Comparison of ENCODE assay signal across 28 cellular contexts in the genomic region with DNA sequence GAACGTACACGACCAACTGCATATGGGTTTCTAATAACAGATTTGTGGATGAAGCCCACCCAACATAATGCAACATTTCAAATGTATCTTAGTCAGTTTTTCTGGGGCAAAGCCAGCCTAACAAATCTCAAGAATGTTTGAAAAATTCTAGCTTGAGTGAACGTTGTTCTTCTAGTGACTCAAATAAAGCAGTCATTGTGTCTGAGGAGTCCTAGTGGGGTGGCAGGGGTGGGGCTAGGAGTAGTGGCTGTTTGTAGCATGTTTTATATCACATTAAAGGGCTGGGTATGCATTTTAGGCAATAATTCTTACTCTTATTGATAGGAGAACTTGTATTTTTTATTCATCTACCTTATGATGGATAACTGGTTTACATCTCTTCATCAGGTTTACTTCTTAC. TPM values are rescaled to one million over a fixed set of nuclear protein-coding genes. Genes with fewer than 3 reads are reported as not detected.
DNase-seq lines count a peak whose midpoint lies in the region; ATAC-seq and TF ChIP-seq lines count a peak whose summit lies in the region.
"Had no signal": no experiment of that assay in that cellular context is flagged by ENCODE, and none has a peak within 500 bp of the region (broad histone marks: within the 10 kb centered on the region; RNA-seq: fewer than 3 reads in every experiment).

No MANE protein-coding gene starts in this region.

- H3K36me3 ChIP-seq in mammary epithelial cell (ENCODE audit: insufficient read depth, low read length) = peaks cover 12% of the 10 kb centered on the region
- no peaks in the 10 kb centered on the region for H3K36me3 ChIP-seq in left lung
- no peaks in the 10 kb centered on the region for H3K36me3 ChIP-seq in testis (ENCODE audit: low read depth, missing control alignments)
- no peaks in the 10 kb centered on the region; the same call in 1 of the 2 replicates for H3K36me3 ChIP-seq in H7 (replicated peaks; ENCODE audit: control insufficient read depth, insufficient read depth, low read length)
- H3K36me3 ChIP-seq: gastroesophageal sphincter, sigmoid colon, upper lobe of right lung had no signal

- no peak for TF ChIP-seq POLR2A in testis (IDR thresholded peaks at IDR 0.05)

- no peak for TF ChIP-seq CTCF in HL-60 (IDR thresholded peaks at IDR 0.05; ENCODE audit: insufficient read depth, low read length)
- no peak for TF ChIP-seq CTCF in mammary epithelial cell (conservative IDR thresholded peaks at IDR 0.05 in 1 of 2, IDR thresholded peaks at IDR 0.05 in 1 of 2; ENCODE audit: extremely low read depth in 1 of 2, insufficient read depth in 1 of 2, low read depth in 1 of 2, low read length in 2 of 2)
- no peak for TF ChIP-seq CTCF in left lung (IDR thresholded peaks at IDR 0.05)
- TF ChIP-seq CTCF in testis (IDR thresholded peaks at IDR 0.05) = no peak

- no peak for ATAC-seq in left lung
- no peak for ATAC-seq in HG03108 (IDR thresholded peaks at IDR 0.05; ENCODE audit: unreplicated experiment)
- ATAC-seq: activated CD4-positive, CD25-positive, alpha-beta regulatory T cell treated with anti-CD3 and anti-CD28 coated beads, Interleukin-2, amount 50 U/mL, for 24 hours; body of pancreas; left lobe of liver; T-cell had no signal

- H3K9me3 ChIP-seq in mammary epithelial cell (replicated peaks; ENCODE audit: insufficient read depth, low read length) = no peaks in the 10 kb centered on the region
- no peaks in the 10 kb centered on the region for H3K9me3 ChIP-seq in left lung
- H3K9me3 ChIP-seq in testis = no peaks in the 10 kb centered on the region
- H3K9me3 ChIP-seq: body of pancreas, gastroesophageal sphincter, sigmoid colon, upper lobe of right lung had no signal

- H3K27me3 ChIP-seq in HL-60 (ENCODE audit: insufficient read depth, poor library complexity, severe bottlenecking) (no peaks in the 10 kb centered on the region), mammary epithelial cell (ENCODE audit: insufficient read depth, low read length) (no peaks in the 10 kb centered on the region), left lung (no peaks in the 10 kb centered on the region), testis (no peaks in the 10 kb centered on the region), H7 (ENCODE audit: control insufficient read depth, insufficient read depth, low read length) (peaks cover 12% of the 10 kb centered on the region)
- H3K27me3 ChIP-seq: body of pancreas, gastroesophageal sphincter, sigmoid colon, upper lobe of right lung had no signal

- dilution Hi-C loops in mammary epithelial cell (cut with HindIII; ENCODE audit: low sequenced_read_pairs) = no loop called here

- H3K4me3 ChIP-seq in HL-60 (replicated peaks; ENCODE audit: insufficient read depth, low read length) (no peak overlapping the region), mammary epithelial cell (replicated peaks in 1 of 3; ENCODE audit: insufficient read depth in 1 of 3, low read depth in 2 of 3, low read length in 3 of 3) (no peak overlapping the region), left lung (no peak overlapping the region), testis (no peak overlapping the region), H7 (ENCODE audit: insufficient read depth, low read depth, low read length) (no peak overlapping the region)
- H3K4me3 ChIP-seq: body of pancreas, gastroesophageal sphincter, sigmoid colon, upper lobe of right lung had no signal

- H3K4me2 ChIP-seq in mammary epithelial cell (ENCODE audit: insufficient read depth, low read depth, low read length) = peak overlapping the region; percentile 20

- peaks cover 31% of the 10 kb centered on the region for H3K4me1 ChIP-seq in mammary epithelial cell (ENCODE audit: insufficient read depth, low read length)
- peaks cover 11 to 85% of the 10 kb centered on the region in 2 donors for H3K4me1 ChIP-seq in left lung
- H3K4me1 ChIP-seq in testis = peaks cover 3% of the 10 kb centered on the region

- DNase-seq in HL-60 (ENCODE audit: low read depth in 1 of 2, low spot score in 1 of 2) (no peak), mammary epithelial cell (no peak), left lung (no peak), testis (peak; percentile 68), SIG-M5 (lab: John Stamatoyannopoulos, UW) (no peak), midbrain (lab: John Stamatoyannopoulos, UW) (no peak), H7 (no peak)
- DNase-seq: activated CD4-positive, alpha-beta T cell treated with anti-CD3 and anti-CD28 coated beads, Interleukin-2, amount 50 U/mL, for 4 hours; activated T-cell treated with anti-CD3 and anti-CD28 coated beads, Interleukin-2, amount 50 U/mL, for 48 hours; body of pancreas; cerebellar nuclear complex; DMS79 treated with DMSO at 0.1 percent for 48 hours; GDM1; immature natural killer cell; mesendoderm; NCI-H146; NCI-H2107; NCI-H446 treated with DMSO at 0.1 percent for 48 hours; NCI-H82; sigmoid colon; stimulated activated CD4-positive, alpha-beta T cell treated with anti-CD3 and anti-CD28 coated beads, Interleukin-4, amount 100 ng/mL, for 24 hours; T-cell; upper lobe of right lung had no signal

- CTCF ChIA-PET in mammary epithelial cell (lab: Charles Lee; ENCODE audit: low non-redundant PET) = no interaction called here

- no peak overlapping the region for H3K9ac ChIP-seq in mammary epithelial cell (ENCODE audit: insufficient read depth, low read length)

- intact Hi-C loops in mammary epithelial cell (cut with micrococcal nuclease) (no loop called here), left lung (cut with DNase I) (no loop called here), testis (cut with DNase I; ENCODE audit: low total_unique reads) (no loop called here)

- WGBS in mammary epithelial cell (ENCODE audit: low coverage, missing lambda C conversion rate) = 69% methylated on average over 3 of the region's 3 CpGs
- 73 to 79% methylated on average over 3 of the region's 3 CpGs for WGBS in testis, 2 donors

- peaks cover 96% of the 10 kb centered on the region for H3K79me2 ChIP-seq in mammary epithelial cell (ENCODE audit: insufficient read depth, low read length)

- in situ Hi-C loops in mammary epithelial cell (cut with MboI; ENCODE audit: low sequenced_read_pairs in 2 of 2) = loop anchor here in 1 of 2 donors (10.0 kb wide), 1 partner anchor 126 kb away; no protein-coding TSS in a partner anchor

- H4K20me1 ChIP-seq in mammary epithelial cell (ENCODE audit: insufficient read depth, low read length) = no peaks in the 10 kb centered on the region

- no peak overlapping the region for H2AFZ ChIP-seq in mammary epithelial cell (ENCODE audit: low read depth, low read length)

- no TSS peak for BruUV-seq in mammary epithelial cell (replicated peaks; lab: Mats Ljungman, UMichigan)

- H3K27ac ChIP-seq in HL-60 (replicated peaks) (peak overlapping the region; percentile 92), mammary epithelial cell (ENCODE audit: insufficient read depth, low read depth, low read length) (no peak overlapping the region), left lung (peak overlapping the region; percentile 40 to 88), testis (no peak overlapping the region)
- H3K27ac ChIP-seq: C4-2B had no signal

RNA-seq across cellular contexts. Expression of gene B3GNT5, which starts 6.0 kb away (rescaled TPM):
- total RNA-seq in mammary epithelial cell (10 to 100 TPM in 1 of 2 donors, 1 to 10 TPM in 1; 9.3 to 54.1 TPM), left lung (10 to 100 TPM; 21.7 to 45.2 TPM), testis (1 to 10 TPM; 5.9 to 6.3 TPM)
- polyA plus RNA-seq in mammary epithelial cell (27.6 TPM), testis (ENCODE audit: insufficient read depth, low read depth, low replicate concordance) (18.3 TPM)
- 42.8 TPM for polyA minus RNA-seq in mammary epithelial cell
- total RNA-seq in H7 (2014; rRNA removed; shearing (Covaris generic)) = 3.0 and 3.7 TPM in 2 replicates

Comparison
In these comparisons a context has a peak if more than half of its experiments do, and no peak if none do; other contexts are left out.
1. H3K27ac ChIP-seq: peak in HL-60 (single experiment) and left lung (2 of 2); none in mammary epithelial cell (single experiment) and testis (0 of 2).